ENCODE assay signal across 13 cellular contexts in genomic region chr1:234983554-234983911, GRCh38.
A peak's percentile ranks its signal among the peaks of the same experiment; 100 is the strongest.
DNase-seq lines count a peak whose midpoint lies in the region; ATAC-seq, FAIRE-seq and TF ChIP-seq lines count a peak whose summit lies in the region.
"Had no signal": no experiment of that assay in that cellular context is flagged by ENCODE, and none has a peak within 500 bp of the region (broad histone marks: within the 10 kb centered on the region; RNA-seq: fewer than 3 reads in every experiment).

No MANE protein-coding gene starts in this region.

- H3K27ac Mint-ChIP-seq in CD4-positive, CD25-positive, alpha-beta regulatory T cell, result peak overlapping the region in 2 of 3 donors; percentile 43 to 60
- no peak overlapping the region for H3K27ac Mint-ChIP-seq in endothelial cell (ENCODE audit: unreplicated experiment)
- H3K27ac Mint-ChIP-seq: CD8-positive, alpha-beta T cell; effector memory CD8-positive, alpha-beta T cell had no signal

- no peaks in the 10 kb centered on the region for H3K36me3 ChIP-seq in CD4-positive, CD25-positive, alpha-beta regulatory T cell (ENCODE audit: control insufficient read depth, insufficient read depth, low read length)
- H3K36me3 ChIP-seq in Peyer's patch (no peaks in the 10 kb centered on the region), endothelial cell of umbilical vein (ENCODE audit: control insufficient read depth in 2 of 2, extremely low read depth in 1 of 2, insufficient read depth in 2 of 2, low read length in 2 of 2) (no peaks in the 10 kb centered on the region), skeletal muscle tissue (ENCODE audit: control insufficient read depth in 3 of 3, insufficient read depth in 3 of 3, low read length in 3 of 3) (no peaks in the 10 kb centered on the region)

- H3K9me3 Mint-ChIP-seq in CD4-positive, CD25-positive, alpha-beta regulatory T cell, result peaks cover 0 to 2% (median 0%) of the 10 kb centered on the region in 7 donors
- H3K9me3 Mint-ChIP-seq in endothelial cell (ENCODE audit: unreplicated experiment), result no peaks in the 10 kb centered on the region
- H3K9me3 Mint-ChIP-seq: CD8-positive, alpha-beta T cell; effector memory CD8-positive, alpha-beta T cell; memory B cell had no signal

- POLR2A ChIA-PET in endothelial cell of umbilical vein (lab: Charles Lee), result interaction anchor here (0.7 kb wide), 1 partner anchor 380 kb away, joined by 8 read pairs; no protein-coding TSS in a partner anchor

- no peak for FAIRE-seq in endothelial cell of umbilical vein (lab: Jason Lieb, UNC)

- no peak overlapping the region for H3K27ac ChIP-seq in CD4-positive, CD25-positive, alpha-beta regulatory T cell (ENCODE audit: insufficient read depth, low read length, poor library complexity, severe bottlenecking)
- H3K27ac ChIP-seq in Peyer's patch, result peak overlapping the region in 3 of 4 donors; percentile 21 to 89 (median 74)
- peak overlapping the region; percentile 100 for H3K27ac ChIP-seq in endothelial cell of umbilical vein (ENCODE audit: insufficient read depth, low read depth, low read length)
- H3K27ac ChIP-seq in skeletal muscle tissue (ENCODE audit: low read depth, low read length), result peak overlapping the region; percentile 56

- no peak overlapping the region for H3K4me2 ChIP-seq in endothelial cell of umbilical vein (ENCODE audit: insufficient read depth, low read length)

- no peak for TF ChIP-seq POLR2A in Peyer's patch (IDR thresholded peaks at IDR 0.05)
- no peak for TF ChIP-seq POLR2A in endothelial cell of umbilical vein (IDR thresholded peaks at IDR 0.05; ENCODE audit: low read depth, low read length)

- intact Hi-C loops in endothelial cell of umbilical vein (cut with micrococcal nuclease), result no loop called here

- dilution Hi-C loops in endothelial cell of umbilical vein (cut with MboI; ENCODE audit: extremely low pct_ligation_motif_present, low sequenced_read_pairs), result loop anchor here (25.0 kb wide), 1 partner anchor 371 kb away; the partner anchor contains the start of gene IRF2BP2

- peaks cover 28 to 78% (median 56%) of the 10 kb centered on the region in 4 donors for H3K4me1 Mint-ChIP-seq in CD4-positive, CD25-positive, alpha-beta regulatory T cell
- H3K4me1 Mint-ChIP-seq in endothelial cell (ENCODE audit: unreplicated experiment), result peaks cover 49% of the 10 kb centered on the region

- H3K27me3 Mint-ChIP-seq in CD4-positive, CD25-positive, alpha-beta regulatory T cell, result no peaks in the 10 kb centered on the region
- no peaks in the 10 kb centered on the region for H3K27me3 Mint-ChIP-seq in endothelial cell (ENCODE audit: unreplicated experiment)
- H3K27me3 Mint-ChIP-seq: effector memory CD8-positive, alpha-beta T cell; memory B cell had no signal

- BruUV-seq in endothelial cell of umbilical vein (replicated peaks; lab: Mats Ljungman, UMichigan), result no TSS peak

- H3K79me2 ChIP-seq in endothelial cell of umbilical vein (ENCODE audit: control insufficient read depth, insufficient read depth, low read length), result no peaks in the 10 kb centered on the region

- H2AFZ ChIP-seq in endothelial cell of umbilical vein (ENCODE audit: low read depth, low read length), result no peak overlapping the region

- no peak for ATAC-seq in CD4-positive, CD25-positive, alpha-beta regulatory T cell (ENCODE audit: low read depth in 2 of 2)
- no peak for ATAC-seq in HG02798 (IDR thresholded peaks at IDR 0.05; ENCODE audit: poor library complexity, unreplicated experiment)
- ATAC-seq: CD8-positive, alpha-beta T cell; effector memory CD8-positive, alpha-beta T cell had no signal

- no peaks in the 10 kb centered on the region for H3K27me3 ChIP-seq in CD4-positive, CD25-positive, alpha-beta regulatory T cell (ENCODE audit: control insufficient read depth, insufficient read depth, low read length)
- H3K27me3 ChIP-seq in Peyer's patch, result no peaks in the 10 kb centered on the region
- H3K27me3 ChIP-seq in endothelial cell of umbilical vein (ENCODE audit: control insufficient read depth in 2 of 2, insufficient read depth in 2 of 2, low read length in 2 of 2), result no peaks in the 10 kb centered on the region
- no peaks in the 10 kb centered on the region for H3K27me3 ChIP-seq in skeletal muscle tissue (ENCODE audit: control insufficient read depth in 3 of 3, insufficient read depth in 3 of 3, low read length in 3 of 3)

- H3K9ac ChIP-seq in endothelial cell of umbilical vein (replicated peaks; ENCODE audit: extremely low read depth, insufficient read depth, low read length) (peak overlapping the region; percentile 78), skeletal muscle tissue (ENCODE audit: low read depth in 1 of 3, low read length in 3 of 3) (no peak overlapping the region)

- peaks cover 53% of the 10 kb centered on the region for H3K4me1 ChIP-seq in CD4-positive, CD25-positive, alpha-beta regulatory T cell (ENCODE audit: control insufficient read depth, insufficient read depth, low read length, poor library complexity, severe bottlenecking)
- H3K4me1 ChIP-seq in Peyer's patch, result peaks cover 14 to 59% (median 54%) of the 10 kb centered on the region in 4 donors
- H3K4me1 ChIP-seq in endothelial cell of umbilical vein (ENCODE audit: control insufficient read depth, extremely low read depth, insufficient read depth, low read length), result peaks cover 79% of the 10 kb centered on the region
- H3K4me1 ChIP-seq in skeletal muscle tissue (ENCODE audit: control insufficient read depth in 3 of 3, insufficient read depth in 3 of 3, low read length in 3 of 3), result peaks cover 54 to 56% (median 55%) of the 10 kb centered on the region in 3 donors

- no peaks in the 10 kb centered on the region for H3K36me3 Mint-ChIP-seq in CD4-positive, CD25-positive, alpha-beta regulatory T cell
- H3K36me3 Mint-ChIP-seq in endothelial cell (ENCODE audit: low read depth, unreplicated experiment), result no peaks in the 10 kb centered on the region
- H3K36me3 Mint-ChIP-seq: CD8-positive, alpha-beta T cell; memory B cell had no signal

- no peak overlapping the region for H3K4me3 Mint-ChIP-seq in CD4-positive, CD25-positive, alpha-beta regulatory T cell
- H3K4me3 Mint-ChIP-seq in endothelial cell (ENCODE audit: unreplicated experiment), result no peak overlapping the region
- H3K4me3 Mint-ChIP-seq: CD8-positive, alpha-beta T cell; effector memory CD8-positive, alpha-beta T cell; memory B cell had no signal

- H4K20me1 ChIP-seq in endothelial cell of umbilical vein (replicated peaks; ENCODE audit: control insufficient read depth, extremely low read depth, insufficient read depth, low read length), result no peaks in the 10 kb centered on the region

- DNase-seq in CD4-positive, CD25-positive, alpha-beta regulatory T cell, result no peak
- DNase-seq in Peyer's patch (peak in 1 of 3 donors; percentile 10), endothelial cell of umbilical vein (ENCODE audit: low read depth, low spot score) (no peak), DMS53 treated with DMSO at 0.1 percent for 48 hours (lab: John Stamatoyannopoulos, UW; ENCODE audit: unreplicated experiment) (no peak), NCI-H82 treated with DMSO at 0.1 percent for 48 hours (lab: John Stamatoyannopoulos, UW; ENCODE audit: unreplicated experiment) (no peak), endothelial cell (ENCODE audit: low spot score) (no peak)
- DNase-seq: CD8-positive, alpha-beta T cell; effector memory CD8-positive, alpha-beta T cell; NCI-H1105; NCI-H526 treated with DMSO at 0.1 percent for 48 hours had no signal

- no peaks in the 10 kb centered on the region for H3K9me1 ChIP-seq in endothelial cell of umbilical vein (replicated peaks; ENCODE audit: control insufficient read depth, extremely low read depth, insufficient read depth, low read length)

- CTCF ChIA-PET in endothelial cell of umbilical vein (lab: Charles Lee), result interaction anchor here (0.7 to 1.2 kb wide), 2 partner anchors 13 to 100 kb away, joined by 3 to 4 read pairs; no protein-coding TSS in a partner anchor

- TF ChIP-seq CTCF in Peyer's patch (IDR thresholded peaks at IDR 0.05) (no peak), endothelial cell of umbilical vein (IDR thresholded peaks at IDR 0.05; ENCODE audit: extremely low read depth in 1 of 2, insufficient read depth in 1 of 2, low read depth in 1 of 2, low read length in 2 of 2) (no peak), endothelial cell (IDR thresholded peaks at IDR 0.05; ENCODE audit: unreplicated experiment) (no peak)

- H3K9me3 ChIP-seq in CD4-positive, CD25-positive, alpha-beta regulatory T cell (ENCODE audit: control insufficient read depth in 2 of 2, low read length in 2 of 2), result no peaks in the 10 kb centered on the region
- H3K9me3 ChIP-seq in Peyer's patch (no peaks in the 10 kb centered on the region), endothelial cell of umbilical vein (replicated peaks; ENCODE audit: control insufficient read depth, insufficient read depth, low read length) (no peaks in the 10 kb centered on the region), skeletal muscle tissue (ENCODE audit: control insufficient read depth in 3 of 3, low read length in 3 of 3) (no peaks in the 10 kb centered on the region)

- no peak overlapping the region for H3K4me3 ChIP-seq in CD4-positive, CD25-positive, alpha-beta regulatory T cell (ENCODE audit: low read depth, low read length)
- H3K4me3 ChIP-seq in Peyer's patch, result no peak overlapping the region
- no peak overlapping the region for H3K4me3 ChIP-seq in endothelial cell of umbilical vein (replicated peaks in 1 of 3; ENCODE audit: insufficient read depth in 1 of 3, low read depth in 1 of 3, low read length in 3 of 3)
- H3K4me3 ChIP-seq in skeletal muscle tissue (ENCODE audit: low read length in 3 of 3), result no peak overlapping the region

TF ChIP-seq in endothelial cell of umbilical vein, 7 proteins besides CTCF, POLR2A, EP300 and RAD21:
- TF ChIP-seq MYC (IDR thresholded peaks at IDR 0.05; ENCODE audit: low read depth, low read length), result no peak
- TF ChIP-seq POLR2AphosphoS5 (IDR thresholded peaks at IDR 0.05; ENCODE audit: insufficient read depth, low read depth, low read length), result no peak
- TF ChIP-seq FOS (IDR thresholded peaks at IDR 0.05; ENCODE audit: borderline replicate concordance, insufficient read depth, low read length), result no peak
- TF ChIP-seq EZH2 (IDR thresholded peaks at IDR 0.05; ENCODE audit: borderline replicate concordance, low read depth, low read length, severe bottlenecking), result no peak
- TF ChIP-seq MAX (IDR thresholded peaks at IDR 0.05; ENCODE audit: insufficient read depth, insufficient read length), result no peak
- TF ChIP-seq GATA2 (IDR thresholded peaks at IDR 0.05; ENCODE audit: insufficient read depth, insufficient read length, low read depth, low read length), result no peak
- TF ChIP-seq JUN (IDR thresholded peaks at IDR 0.05; ENCODE audit: borderline replicate concordance, insufficient read depth, insufficient read length, low read depth), result no peak
